Comparison of ENCODE assay signal across 2 cellular contexts in genomic region chr2:109632158-109632789, GRCh38.
A peak's percentile ranks its signal among the peaks of the same experiment; 100 is the strongest.
TF ChIP-seq lines count a peak whose summit lies in the region.

No MANE protein-coding gene starts in this region.

TF ChIP-seq in HCT116, 20 proteins besides CTCF, POLR2A, EP300 and RAD21:
- TF ChIP-seq ZFX (IDR thresholded peaks at IDR 0.05) (no peak), SIN3A (IDR thresholded peaks at IDR 0.05; ENCODE audit: low read depth) (no peak), CEBPB (IDR thresholded peaks at IDR 0.05; ENCODE audit: low read depth) (peak; percentile 76)

TF ChIP-seq in HepG2, 621 proteins besides CTCF, POLR2A, EP300 and RAD21 (continues in another document):
- TF ChIP-seq NBN (conservative IDR thresholded peaks at IDR 0.05) = no peak
- no peak for TF ChIP-seq ZNF530 (CRISPR knock-in tag; IDR thresholded peaks at IDR 0.05; ENCODE audit: low read depth)
- no peak for TF ChIP-seq BRCA1 (CRISPR knock-in tag; IDR thresholded peaks at IDR 0.05)
- TF ChIP-seq GABPB1 (CRISPR knock-in tag; IDR thresholded peaks at IDR 0.05) = peak; percentile 58; the same call in 1 of the 2 replicates
- TF ChIP-seq GLMP (CRISPR knock-in tag; IDR thresholded peaks at IDR 0.05; ENCODE audit: borderline replicate concordance) = no peak
- peak; percentile 79 for TF ChIP-seq ZNF280D (CRISPR knock-in tag; IDR thresholded peaks at IDR 0.05)
- TF ChIP-seq ZNF652 (CRISPR knock-in tag; IDR thresholded peaks at IDR 0.05; ENCODE audit: borderline replicate concordance, low read depth) = no peak
- peak; percentile 96 for TF ChIP-seq ZNF792 (CRISPR knock-in tag; IDR thresholded peaks at IDR 0.05)
- TF ChIP-seq TCF7L2 (IDR thresholded peaks at IDR 0.05; ENCODE audit: low read depth, low read length) = no peak
- no peak for TF ChIP-seq PAX8 (CRISPR knock-in tag; IDR thresholded peaks at IDR 0.05; ENCODE audit: borderline replicate concordance)
- no peak for TF ChIP-seq BCLAF1 (IDR thresholded peaks at IDR 0.05)
- peak; percentile 25; the same call in 1 of the 2 replicates for TF ChIP-seq ZNF766 (CRISPR knock-in tag; IDR thresholded peaks at IDR 0.05; ENCODE audit: borderline replicate concordance)
- TF ChIP-seq ZNF225 (CRISPR knock-in tag; IDR thresholded peaks at IDR 0.05) = no peak
- peak; percentile 77 for TF ChIP-seq KDM1A (CRISPR knock-in tag; IDR thresholded peaks at IDR 0.05)
- TF ChIP-seq ZNF660 (CRISPR knock-in tag; IDR thresholded peaks at IDR 0.05; ENCODE audit: borderline replicate concordance, low read depth) = no peak
- no peak for TF ChIP-seq CHD2 (IDR thresholded peaks at IDR 0.05; ENCODE audit: low read depth, low read length)
- TF ChIP-seq JUN (CRISPR knock-in tag; IDR thresholded peaks at IDR 0.05) = peak; percentile 66
- TF ChIP-seq GTF2F1 (IDR thresholded peaks at IDR 0.05; ENCODE audit: low read length) = no peak
- TF ChIP-seq ZNF775 (CRISPR knock-in tag; IDR thresholded peaks at IDR 0.05; ENCODE audit: borderline replicate concordance) = no peak
- TF ChIP-seq RERE (CRISPR knock-in tag; IDR thresholded peaks at IDR 0.05; ENCODE audit: low read depth) = peak; percentile 69; the same call in 1 of the 2 replicates
- no peak for TF ChIP-seq LCORL (IDR thresholded peaks at IDR 0.05)
- TF ChIP-seq LCORL (CRISPR knock-in tag; IDR thresholded peaks at IDR 0.05) = peak; percentile 92
- peak; percentile 50; the same call in 1 of the 2 replicates for TF ChIP-seq MEF2D (CRISPR knock-in tag; IDR thresholded peaks at IDR 0.05)
- TF ChIP-seq STAG1 (CRISPR knock-in tag; IDR thresholded peaks at IDR 0.05) = no peak; the same call in 1 of the 2 replicates
- no peak; the same call in 1 of the 2 replicates for TF ChIP-seq ZBTB26 (CRISPR knock-in tag; IDR thresholded peaks at IDR 0.05; ENCODE audit: borderline replicate concordance)
- no peak for TF ChIP-seq HES4 (CRISPR knock-in tag; IDR thresholded peaks at IDR 0.05; ENCODE audit: borderline replicate concordance)
- 0 out of 2 replicates have a peak, but pooled peaks have one; percentile 66 for TF ChIP-seq ZNF510 (CRISPR knock-in tag; IDR thresholded peaks at IDR 0.05; ENCODE audit: low read depth)
- no peak for TF ChIP-seq PRDM4 (CRISPR knock-in tag; IDR thresholded peaks at IDR 0.05; ENCODE audit: borderline replicate concordance)
- TF ChIP-seq ZNF30 (CRISPR knock-in tag; IDR thresholded peaks at IDR 0.05) = no peak
- no peak; the same call in 1 of the 2 replicates for TF ChIP-seq ZSCAN5A (CRISPR knock-in tag; IDR thresholded peaks at IDR 0.05; ENCODE audit: borderline replicate concordance)
- no peak for TF ChIP-seq WIZ (CRISPR knock-in tag; IDR thresholded peaks at IDR 0.05)
- no peak for TF ChIP-seq ZNF101 (CRISPR knock-in tag; IDR thresholded peaks at IDR 0.05; ENCODE audit: borderline replicate concordance, low read depth)
- no peak for TF ChIP-seq ZNF704 (CRISPR knock-in tag; IDR thresholded peaks at IDR 0.05; ENCODE audit: borderline replicate concordance)
- TF ChIP-seq ZNF891 (CRISPR knock-in tag; IDR thresholded peaks at IDR 0.05) = no peak
- no peak for TF ChIP-seq ZKSCAN5 (CRISPR knock-in tag; IDR thresholded peaks at IDR 0.05)
- no peak for TF ChIP-seq ZNF678 (CRISPR knock-in tag; IDR thresholded peaks at IDR 0.05)
- TF ChIP-seq KMT2A (CRISPR knock-in tag; IDR thresholded peaks at IDR 0.05) = 0 out of 2 replicates have a peak, but pooled peaks have one; percentile 32
- TF ChIP-seq ZBTB43 (CRISPR knock-in tag; conservative IDR thresholded peaks at IDR 0.05) = no peak
- TF ChIP-seq POLR2AphosphoS5 (IDR thresholded peaks at IDR 0.05; ENCODE audit: low read depth, low read length) = 0 out of 2 replicates have a peak, but pooled peaks have one; percentile 35
- no peak for TF ChIP-seq CBX2 (IDR thresholded peaks at IDR 0.05; ENCODE audit: low read depth, low read length)
- TF ChIP-seq CBX2 (CRISPR knock-in tag; IDR thresholded peaks at IDR 0.05; ENCODE audit: low read depth) = no peak
